ENCODE assay signal across 16 cellular contexts in genomic region chr18:79868168-79868784, GRCh38.
DNase-seq lines count a peak whose midpoint lies in the region; ATAC-seq lines count a peak whose summit lies in the region.
"Had no signal": no experiment of that assay in that cellular context is flagged by ENCODE, and none has a peak within 500 bp of the region (broad histone marks: within the 10 kb centered on the region; RNA-seq: fewer than 3 reads in every experiment).

No MANE protein-coding gene starts in this region.

- no peaks in the 10 kb centered on the region for H3K36me3 ChIP-seq in neuronal stem cell (replicated peaks in 1 of 2; ENCODE audit: control insufficient read depth in 2 of 2, insufficient read depth in 2 of 2, low read length in 2 of 2)
- H3K36me3 ChIP-seq: MG63 had no signal

- H2AK5ac ChIP-seq in neuronal stem cell (ENCODE audit: low read depth, low read length), result no peak overlapping the region

- H3K14ac ChIP-seq in neuronal stem cell (ENCODE audit: low read length), result no peak overlapping the region

- H3K4me1 ChIP-seq in neuronal stem cell (ENCODE audit: control insufficient read depth in 2 of 2, insufficient read depth in 1 of 2, low read depth in 1 of 2, low read length in 2 of 2), result peaks cover 2 to 5% of the 10 kb centered on the region in 2 donors
- H3K4me1 ChIP-seq: Caco-2 had no signal

- H3K23ac ChIP-seq in neuronal stem cell (ENCODE audit: low read depth, low read length, poor library complexity), result no peak overlapping the region

- POLR2A ChIA-PET in activated CD4-positive, alpha-beta memory T cell treated with anti-CD3 and anti-CD28 coated beads, Interleukin-2, amount 10 ng/mL, durations not matched to agents 7 days and 5 days (lab: Charles Lee), result no interaction called here

- no peak overlapping the region for H3K9ac ChIP-seq in neuronal stem cell (ENCODE audit: low read depth, low read length, poor library complexity)

- H3K18ac ChIP-seq in neuronal stem cell (ENCODE audit: low read length), result no peak overlapping the region

- no peaks in the 10 kb centered on the region for H3K36me3 Mint-ChIP-seq in activated CD4-positive, alpha-beta T cell treated with anti-CD3 and anti-CD28 coated beads, Interleukin-2, amount 10 ng/mL, durations not matched to agents 24 days and 14 days (ENCODE audit: low read depth)
- no peaks in the 10 kb centered on the region for H3K36me3 Mint-ChIP-seq in activated CD4-positive, alpha-beta memory T cell treated with anti-CD3 and anti-CD28 coated beads, Interleukin-2, amount 10 ng/mL, durations not matched to agents 7 days and 5 days (ENCODE audit: low read depth)

- intact Hi-C loops in activated CD4-positive, alpha-beta T cell treated with anti-CD3 and anti-CD28 coated beads, Interleukin-2, amount 10 ng/mL, durations not matched to agents 24 days and 14 days (cut with micrococcal nuclease), result no loop called here

- no peak overlapping the region for H4K8ac ChIP-seq in neuronal stem cell (ENCODE audit: low read depth, low read length)

- WGBS in neuronal stem cell (ENCODE audit: extremely low coverage in 2 of 2, insufficient read length in 2 of 2, insufficient replicate concordance in 1 of 2), 2 donors, result no CpG with 5 or more reads among the region's 29 CpGs

- H3K27me3 Mint-ChIP-seq in activated CD4-positive, alpha-beta T cell treated with anti-CD3 and anti-CD28 coated beads, Interleukin-2, amount 10 ng/mL, durations not matched to agents 24 days and 14 days, result no peaks in the 10 kb centered on the region
- H3K27me3 Mint-ChIP-seq in activated CD4-positive, alpha-beta memory T cell treated with anti-CD3 and anti-CD28 coated beads, Interleukin-2, amount 10 ng/mL, durations not matched to agents 7 days and 5 days, result no peaks in the 10 kb centered on the region

- H4K91ac ChIP-seq in neuronal stem cell (ENCODE audit: low read depth, low read length, poor library complexity), result no peak overlapping the region

- no peaks in the 10 kb centered on the region for H3K9me3 Mint-ChIP-seq in activated CD4-positive, alpha-beta T cell treated with anti-CD3 and anti-CD28 coated beads, Interleukin-2, amount 10 ng/mL, durations not matched to agents 24 days and 14 days
- H3K9me3 Mint-ChIP-seq in activated CD4-positive, alpha-beta memory T cell treated with anti-CD3 and anti-CD28 coated beads, Interleukin-2, amount 10 ng/mL, durations not matched to agents 7 days and 5 days, result no peaks in the 10 kb centered on the region

- in situ Hi-C loops in ACHN (cut with HindIII; ENCODE audit: low pct_ligation_motif_present, low pct_unique_long_range_greater_than_20kb, low sequenced_read_pairs), result no loop called here

- H3K4me1 Mint-ChIP-seq in activated CD4-positive, alpha-beta T cell treated with anti-CD3 and anti-CD28 coated beads, Interleukin-2, amount 10 ng/mL, durations not matched to agents 24 days and 14 days, result no peaks in the 10 kb centered on the region
- no peaks in the 10 kb centered on the region for H3K4me1 Mint-ChIP-seq in activated CD4-positive, alpha-beta memory T cell treated with anti-CD3 and anti-CD28 coated beads, Interleukin-2, amount 10 ng/mL, durations not matched to agents 7 days and 5 days

- H3K9me3 ChIP-seq in neuronal stem cell (replicated peaks in 1 of 2; ENCODE audit: control insufficient read depth in 2 of 2, insufficient read depth in 1 of 2, low read depth in 1 of 2, low read length in 2 of 2), result no peaks in the 10 kb centered on the region
- H3K9me3 ChIP-seq: Caco-2, MG63 had no signal

- no peaks in the 10 kb centered on the region for H3K79me1 ChIP-seq in neuronal stem cell (ENCODE audit: low read depth, low read length)

- no peak overlapping the region for H2BK15ac ChIP-seq in neuronal stem cell (ENCODE audit: low read length)

- peaks cover 0 to 3% (median 0%) of the 10 kb centered on the region in 3 experiments for H3K27me3 ChIP-seq in neuronal stem cell (ENCODE audit: control insufficient read depth in 3 of 3, insufficient read depth in 3 of 3, low read depth in 1 of 3, low read length in 3 of 3)
- H3K27me3 ChIP-seq: MG63 had no signal

- no peak for ATAC-seq in GM19463 (IDR thresholded peaks at IDR 0.05; ENCODE audit: unreplicated experiment)

- H3K4me3 ChIP-seq in neuronal stem cell (ENCODE audit: low read length in 2 of 2), result no peak overlapping the region
- H3K4me3 ChIP-seq: MG63 had no signal

- H3K4me3 Mint-ChIP-seq in activated CD4-positive, alpha-beta T cell treated with anti-CD3 and anti-CD28 coated beads, Interleukin-2, amount 10 ng/mL, durations not matched to agents 24 days and 14 days, result no peak overlapping the region
- no peak overlapping the region for H3K4me3 Mint-ChIP-seq in activated CD4-positive, alpha-beta memory T cell treated with anti-CD3 and anti-CD28 coated beads, Interleukin-2, amount 10 ng/mL, durations not matched to agents 7 days and 5 days

- peak overlapping the region; percentile 13 for H2BK5ac ChIP-seq in neuronal stem cell (ENCODE audit: low read length)

- H3K27ac ChIP-seq in neuronal stem cell (replicated peaks; ENCODE audit: low read length), result no peak overlapping the region
- H3K27ac ChIP-seq: 22Rv1, C4-2B had no signal

- H3K4ac ChIP-seq in neuronal stem cell (ENCODE audit: low read length), result no peak overlapping the region

- CTCF ChIA-PET in activated CD4-positive, alpha-beta memory T cell treated with anti-CD3 and anti-CD28 coated beads, Interleukin-2, amount 10 ng/mL, durations not matched to agents 7 days and 5 days (lab: Charles Lee), result no interaction called here

- H2AFZ ChIP-seq in neuronal stem cell (ENCODE audit: low read length), result no peak overlapping the region

- H2BK120ac ChIP-seq in neuronal stem cell (ENCODE audit: low read depth, low read length), result no peak overlapping the region

- no peak overlapping the region for H3K4me2 ChIP-seq in neuronal stem cell (ENCODE audit: insufficient read depth, low read length, poor library complexity, severe bottlenecking)

- peak; percentile 3 for DNase-seq in activated CD4-positive, alpha-beta T cell treated with anti-CD3 and anti-CD28 coated beads for 1 hour
- DNase-seq in activated CD4-positive, alpha-beta T cell treated with anti-CD3 and anti-CD28 coated beads, Interleukin-2, amount 10 ng/mL, durations not matched to agents 24 days and 14 days, result no peak
- DNase-seq in ACHN (peak; percentile 5), neuronal stem cell (ENCODE audit: low spot score) (no peak), middle frontal gyrus (ENCODE audit: extremely low spot score, low spot score) (no peak)
- peak; percentile 13 for DNase-seq in activated CD4-positive, alpha-beta memory T cell treated with anti-CD3 and anti-CD28 coated beads, Interleukin-2, amount 10 ng/mL, durations not matched to agents 7 days and 5 days
- DNase-seq in activated CD4-positive, CD25-positive, alpha-beta regulatory T cell treated with anti-CD3 and anti-CD28 coated beads, Interleukin-2, amount 50 U/mL, for 72 hours, result no peak
- DNase-seq: Caco-2, MG63, NCI-H1105 treated with DMSO at 0.1 percent for 48 hours, NCI-H1930, NCI-H2171, NCI-H774 had no signal

- H3K27ac Mint-ChIP-seq in activated CD4-positive, alpha-beta T cell treated with anti-CD3 and anti-CD28 coated beads, Interleukin-2, amount 10 ng/mL, durations not matched to agents 24 days and 14 days, result no peak overlapping the region
- H3K27ac Mint-ChIP-seq in activated CD4-positive, alpha-beta memory T cell treated with anti-CD3 and anti-CD28 coated beads, Interleukin-2, amount 10 ng/mL, durations not matched to agents 7 days and 5 days, result no peak overlapping the region

- no peak overlapping the region for H2BK12ac ChIP-seq in neuronal stem cell (ENCODE audit: low read length)

Comparison
In these comparisons a context has a peak if more than half of its experiments do, and no peak if none do; other contexts are left out.
1. DNase-seq: peak in activated CD4-positive, alpha-beta T cell treated with anti-CD3 and anti-CD28 coated beads for 1 hour (single experiment), ACHN (single experiment) and activated CD4-positive, alpha-beta memory T cell treated with anti-CD3 and anti-CD28 coated beads, Interleukin-2, amount 10 ng/mL, durations not matched to agents 7 days and 5 days (single experiment); none in activated CD4-positive, alpha-beta T cell treated with anti-CD3 and anti-CD28 coated beads, Interleukin-2, amount 10 ng/mL, durations not matched to agents 24 days and 14 days (single experiment), neuronal stem cell (single experiment), activated CD4-positive, CD25-positive, alpha-beta regulatory T cell treated with anti-CD3 and anti-CD28 coated beads, Interleukin-2, amount 50 U/mL, for 72 hours (single experiment) and middle frontal gyrus (single experiment).